11 cellular contexts compared by ENCODE assay signal in genomic region chr6:31355540-31355988, GRCh38. TPM values are rescaled to one million over a fixed set of nuclear protein-coding genes. Genes with fewer than 3 reads are reported as not detected.
DNase-seq lines count a peak whose midpoint lies in the region; ATAC-seq and TF ChIP-seq lines count a peak whose summit lies in the region.
"Had no signal": no experiment of that assay in that cellular context is flagged by ENCODE, and none has a peak within 500 bp of the region (broad histone marks: within the 10 kb centered on the region; RNA-seq: fewer than 3 reads in every experiment).

No MANE protein-coding gene starts in this region.

- no peak overlapping the region for H3K27ac ChIP-seq in HUES6 (ENCODE audit: low read depth, low read length)
- peak overlapping the region; percentile 100 for H3K27ac ChIP-seq in naive thymus-derived CD4-positive, alpha-beta T cell (ENCODE audit: low read depth, low read length)

- CTCF ChIA-PET in naive thymus-derived CD4-positive, alpha-beta T cell (lab: Charles Lee), result no interaction called here

- DNase-seq in AG09309 (ENCODE audit: low read depth) (no peak), choroid plexus epithelial cell (ENCODE audit: low read depth) (no peak), SK-N-DZ (ENCODE audit: low spot score) (no peak), NCI-H345 (lab: John Stamatoyannopoulos, UW) (no peak), epidermal melanocyte (ENCODE audit: insufficient read length, low spot score) (no peak), NAMALWA (ENCODE audit: low spot score) (no peak)
- DNase-seq in naive thymus-derived CD4-positive, alpha-beta T cell, result peak in 3 of 9 donors; percentile 10 to 27 (median 22)
- DNase-seq: EL, GOT3, NCI-H1048 had no signal

- no peak for ATAC-seq in naive thymus-derived CD4-positive, alpha-beta T cell

- H3K27me3 ChIP-seq in HUES6 (ENCODE audit: control insufficient read depth, insufficient read depth, low read length), result peaks cover 87% of the 10 kb centered on the region
- H3K27me3 ChIP-seq in naive thymus-derived CD4-positive, alpha-beta T cell (ENCODE audit: control insufficient read depth in 2 of 2, insufficient read depth in 2 of 2, low read length in 2 of 2), result no peaks in the 10 kb centered on the region

- H3K4me1 Mint-ChIP-seq in naive thymus-derived CD4-positive, alpha-beta T cell, result peaks cover 57 to 77% (median 73%) of the 10 kb centered on the region in 7 donors

- H3K9me3 ChIP-seq in HUES6 (ENCODE audit: control insufficient read depth, insufficient read depth, low read depth, low read length), result no peaks in the 10 kb centered on the region
- H3K9me3 ChIP-seq in naive thymus-derived CD4-positive, alpha-beta T cell (ENCODE audit: control insufficient read depth in 2 of 3, low read length in 3 of 3), result no peaks in the 10 kb centered on the region

- H3K4me3 Mint-ChIP-seq in naive thymus-derived CD4-positive, alpha-beta T cell, result peak overlapping the region; percentile 80 to 100 (median 98)

- intact Hi-C loops in naive thymus-derived CD4-positive, alpha-beta T cell (cut with micrococcal nuclease), result loop anchor here (5.0 to 10.0 kb wide), 4 partner anchors 738 to 1617 kb away; partner anchors contain the start of genes HLA-A (in 1 of the 2), MRPS18B (in 1 of the 2) and PPP1R10 (in 1 of the 2)

- H3K27ac Mint-ChIP-seq in naive thymus-derived CD4-positive, alpha-beta T cell, result peak overlapping the region; percentile 66 to 100 (median 91)

- POLR2A ChIA-PET in naive thymus-derived CD4-positive, alpha-beta T cell (lab: Charles Lee), result interaction anchor here (0.7 to 4.6 kb wide), 10 partner anchors 9 to 157 kb away, joined by 3 to 75 read pairs (median 4); no protein-coding TSS in a partner anchor

- TF ChIP-seq CTCF in AG09309 (IDR thresholded peaks at IDR 0.05; ENCODE audit: control insufficient read depth, insufficient read depth, low read depth, low read length, missing control alignments), result no peak
- no peak for TF ChIP-seq CTCF in choroid plexus epithelial cell (conservative IDR thresholded peaks at IDR 0.05; ENCODE audit: low read depth, low read length)

- peak overlapping the region; percentile 77 for H3K4me3 ChIP-seq in AG09309 (ENCODE audit: control insufficient read depth, low read depth, low read length)
- H3K4me3 ChIP-seq in HUES6 (ENCODE audit: low read depth, low read length), result peak overlapping the region; percentile 78; the same call in 1 of the 2 replicates
- H3K4me3 ChIP-seq in choroid plexus epithelial cell (ENCODE audit: low read depth, low read length), result peak overlapping the region; percentile 22
- H3K4me3 ChIP-seq in naive thymus-derived CD4-positive, alpha-beta T cell (ENCODE audit: low read length), result peak overlapping the region; percentile 68

- H3K9ac ChIP-seq in HUES6 (ENCODE audit: low read length), result no peak overlapping the region

- no peaks in the 10 kb centered on the region for H3K36me3 ChIP-seq in HUES6 (ENCODE audit: control insufficient read depth, insufficient read depth, low read length)
- peaks cover 18 to 38% (median 32%) of the 10 kb centered on the region in 3 experiments for H3K36me3 ChIP-seq in naive thymus-derived CD4-positive, alpha-beta T cell (ENCODE audit: control insufficient read depth in 2 of 3, insufficient read depth in 3 of 3, low read length in 3 of 3)

- peaks cover 0 to 11% (median 0%) of the 10 kb centered on the region in 11 donors for H3K9me3 Mint-ChIP-seq in naive thymus-derived CD4-positive, alpha-beta T cell

- H3K27me3 Mint-ChIP-seq in naive thymus-derived CD4-positive, alpha-beta T cell, result peaks cover 0 to 8% (median 0%) of the 10 kb centered on the region in 5 donors

- peaks cover 0 to 56% (median 41%) of the 10 kb centered on the region in 5 donors for H3K36me3 Mint-ChIP-seq in naive thymus-derived CD4-positive, alpha-beta T cell

- H3K4me1 ChIP-seq in HUES6 (ENCODE audit: control insufficient read depth, insufficient read depth, low read length), result 0 out of 2 replicates have a peak, but pooled peaks cover 4% of the 10 kb centered on the region
- peaks cover 32 to 38% of the 10 kb centered on the region in 2 donors for H3K4me1 ChIP-seq in naive thymus-derived CD4-positive, alpha-beta T cell (ENCODE audit: control insufficient read depth in 2 of 2, insufficient read depth in 2 of 2, low read length in 2 of 2)

RNA-seq across cellular contexts. Expression of gene HLA-B, which starts 1.4 kb away (rescaled TPM):
- 1,000 to 10,000 TPM; 5,136 to 7,364 (median 5,516) TPM for total RNA-seq in naive thymus-derived CD4-positive, alpha-beta T cell
- polyA plus RNA-seq in naive thymus-derived CD4-positive, alpha-beta T cell, result 1,000 to 10,000 TPM; 5,467 to 7,459 TPM
- not detected in 2 replicates for polyA plus RNA-seq in SK-N-DZ (2014; cell fraction: cytosol; rRNA removed)
- polyA plus RNA-seq in SK-N-DZ (2014; cell fraction: nucleus; rRNA removed), result not detected in 2 replicates

RNA-seq across cellular contexts. Expression of gene MICA, which starts 47.8 kb away (rescaled TPM):
- 10 to 100 TPM; 12.1 to 17.4 (median 15.2) TPM for total RNA-seq in naive thymus-derived CD4-positive, alpha-beta T cell
- 1 to 10 TPM; 4.3 to 8.4 TPM for polyA plus RNA-seq in naive thymus-derived CD4-positive, alpha-beta T cell
- polyA plus RNA-seq in SK-N-DZ (2014; cell fraction: cytosol; rRNA removed), result not detected in 2 replicates
- polyA plus RNA-seq in SK-N-DZ (2014; cell fraction: nucleus; rRNA removed), result not detected in 2 replicates

Comparison
In these comparisons a context has a peak if more than half of its experiments do, and no peak if none do; other contexts are left out.
1. H3K4me3 ChIP-seq: peak in every context shown above with its lines; median percentile 78 in HUES6; 77 in AG09309; 68 in naive thymus-derived CD4-positive, alpha-beta T cell; 22 in choroid plexus epithelial cell.